ENCODE assay signal across 8 cellular contexts in the genomic region with DNA sequence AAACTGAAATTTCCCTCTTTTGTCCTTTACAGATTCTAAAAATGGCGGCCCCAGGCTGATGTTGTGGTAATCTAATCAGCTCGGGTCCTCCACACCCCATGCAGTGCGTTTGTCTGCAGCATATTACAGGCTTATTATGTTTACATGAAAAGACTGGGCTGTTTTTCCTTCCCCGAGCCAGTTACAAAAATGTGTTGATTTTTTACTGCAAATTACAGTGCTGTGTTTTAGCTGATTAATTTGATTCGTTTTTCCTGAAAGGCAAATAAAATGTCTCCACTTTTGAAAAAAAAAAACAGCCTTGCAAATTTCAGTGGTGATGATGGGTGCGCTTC. TPM values are rescaled to one million over a fixed set of nuclear protein-coding genes. Genes with fewer than 3 reads are reported as not detected.
DNase-seq lines count a peak whose midpoint lies in the region; ATAC-seq, FAIRE-seq and TF ChIP-seq lines count a peak whose summit lies in the region.

No MANE protein-coding gene starts in this region.

- H3K9ac ChIP-seq in OCI-LY3 (ENCODE audit: low read length) (peak overlapping the region; percentile 99), HepG2 (ENCODE audit: insufficient read depth, low read depth, low read length) (peak overlapping the region; percentile 100)

- peaks cover 17% of the 10 kb centered on the region for H3K36me3 ChIP-seq in OCI-LY3 (replicated peaks; ENCODE audit: low read depth, low read length)
- no peaks in the 10 kb centered on the region for H3K36me3 ChIP-seq in bronchial epithelial cell (ENCODE audit: control insufficient read depth, insufficient read depth, low read length)
- no peaks in the 10 kb centered on the region for H3K36me3 ChIP-seq in HepG2 (replicated peaks in 1 of 2; ENCODE audit: control insufficient read depth in 1 of 2, insufficient read depth in 2 of 2, low read length in 2 of 2)
- H3K36me3 ChIP-seq in suprapubic skin = no peaks in the 10 kb centered on the region

- H3K27ac ChIP-seq in OCI-LY3 (ENCODE audit: low read length) (peak overlapping the region; percentile 96), HepG2 (ENCODE audit: extremely low read length, insufficient read depth, low read length) (peak overlapping the region; percentile 100), suprapubic skin (peak overlapping the region; percentile 100)

- ATAC-seq in HepG2 (no peak), HG03108 (IDR thresholded peaks at IDR 0.05; ENCODE audit: unreplicated experiment) (no peak)

- TF ChIP-seq POLR2A in HepG2 (IDR thresholded peaks at IDR 0.05; ENCODE audit: insufficient read depth in 1 of 2, low read depth in 2 of 2, low read length in 2 of 2) = no peak
- no peak for TF ChIP-seq POLR2A in suprapubic skin (IDR thresholded peaks at IDR 0.05)

- POLR2A ChIA-PET in AG04449 (lab: Yijun Ruan, JAX) = interaction anchor here (0.7 to 6.8 kb wide), 4 partner anchors 9 to 43 kb away, joined by 3 to 56 read pairs (median 4); no protein-coding TSS in a partner anchor
- POLR2A ChIA-PET in HepG2 (lab: Yijun Ruan, JAX) = interaction anchor here (0.8 to 3.8 kb wide), 4 partner anchors 9 to 52 kb away, joined by 3 to 50 read pairs (median 12); no protein-coding TSS in a partner anchor

- TF ChIP-seq RAD21 in HepG2 (CRISPR knock-in tag; IDR thresholded peaks at IDR 0.05) = no peak

- FAIRE-seq in bronchial epithelial cell (lab: Jason Lieb, UNC) (no peak), HepG2 (lab: Jason Lieb, UNC) (no peak)

- TF ChIP-seq CTCF in AG04449 (IDR thresholded peaks at IDR 0.05; ENCODE audit: insufficient read depth, low read length, missing control alignments) (no peak), GM12865 (IDR thresholded peaks at IDR 0.05; ENCODE audit: insufficient read depth, low read depth, low read length, missing control alignments) (no peak), OCI-LY3 (IDR thresholded peaks at IDR 0.05; ENCODE audit: low read depth, low read length) (no peak), bronchial epithelial cell (IDR thresholded peaks at IDR 0.05; ENCODE audit: insufficient read depth, low read length, severe bottlenecking) (no peak), HepG2 (CRISPR knock-in tag; IDR thresholded peaks at IDR 0.05) (no peak), suprapubic skin (IDR thresholded peaks at IDR 0.05) (no peak)

- peaks cover 38% of the 10 kb centered on the region for H3K4me1 ChIP-seq in OCI-LY3 (ENCODE audit: low read length)
- H3K4me1 ChIP-seq in HepG2 (ENCODE audit: insufficient read depth, low read length) = peaks cover 25% of the 10 kb centered on the region
- peaks cover 43% of the 10 kb centered on the region for H3K4me1 ChIP-seq in suprapubic skin

- peaks cover 51% of the 10 kb centered on the region for H4K20me1 ChIP-seq in OCI-LY3 (ENCODE audit: insufficient read depth, low read length)
- H4K20me1 ChIP-seq in HepG2 (ENCODE audit: insufficient read depth, low read length) = peaks cover 49% of the 10 kb centered on the region

- H3K79me2 ChIP-seq in OCI-LY3 (ENCODE audit: low read length) (peaks cover 74% of the 10 kb centered on the region), HepG2 (ENCODE audit: insufficient read depth, low read length) (peaks cover 94% of the 10 kb centered on the region)

- no peak for DNase-seq in AG04449 (ENCODE audit: low read depth, low spot score)
- DNase-seq in GM12865 (ENCODE audit: low read depth) = peak; percentile 44
- no peak for DNase-seq in bronchial epithelial cell (ENCODE audit: low read depth)
- DNase-seq in HepG2 (ENCODE audit: low spot score) = no peak
- DNase-seq in suprapubic skin (ENCODE audit: low spot score in 2 of 2) = no peak
- no peak for DNase-seq in GOT3 (lab: John Stamatoyannopoulos, UW)

- 6% methylated on average over 6 of the region's 6 CpGs for WGBS in HepG2 (ENCODE audit: low lambda C conversion rate)
- 2% methylated on average over 6 of the region's 6 CpGs for WGBS in suprapubic skin

- H3K4me3 ChIP-seq in AG04449 (ENCODE audit: low read depth, low read length) (peak overlapping the region; percentile 97), GM12865 (ENCODE audit: low read depth, low read length) (peak overlapping the region; percentile 83), OCI-LY3 (ENCODE audit: low read length) (peak overlapping the region; percentile 95), bronchial epithelial cell (ENCODE audit: low read depth, low read length) (peak overlapping the region; percentile 100), HepG2 (replicated peaks in 1 of 3; ENCODE audit: insufficient read depth in 1 of 3, low read depth in 2 of 3, low read length in 3 of 3) (peak overlapping the region; percentile 98 to 100 (median 99)), suprapubic skin (peak overlapping the region; percentile 89)

- H2AFZ ChIP-seq in OCI-LY3 (ENCODE audit: low read depth, low read length) (no peak overlapping the region), HepG2 (ENCODE audit: low read length) (no peak overlapping the region)

- intact Hi-C loops in HepG2 (cut with micrococcal nuclease; ENCODE audit: unreplicated experiment) = no loop called here

- no peaks in the 10 kb centered on the region for H3K27me3 ChIP-seq in OCI-LY3 (ENCODE audit: low read depth, low read length)
- H3K27me3 ChIP-seq in bronchial epithelial cell (ENCODE audit: control insufficient read depth, insufficient read depth, low read length) = no peaks in the 10 kb centered on the region
- H3K27me3 ChIP-seq in HepG2 (ENCODE audit: control insufficient read depth in 1 of 2, insufficient read depth in 2 of 2, low read length in 2 of 2) = no peaks in the 10 kb centered on the region; a peak in 1 of 5 replicates
- H3K27me3 ChIP-seq in suprapubic skin = no peaks in the 10 kb centered on the region

- BruUV-seq in HepG2 (replicated peaks; lab: Mats Ljungman, UMichigan) = no TSS peak

- H3K9me3 ChIP-seq in OCI-LY3 (ENCODE audit: insufficient read depth, low read length) (no peaks in the 10 kb centered on the region), HepG2 (ENCODE audit: low read length) (no peaks in the 10 kb centered on the region), suprapubic skin (no peaks in the 10 kb centered on the region)

- in situ Hi-C loops in HepG2 (cut with HindIII; ENCODE audit: extremely low pct_ligation_motif_present, low pct_unique_long_range_greater_than_20kb) = no loop called here

- TF ChIP-seq EP300 in HepG2 (IDR thresholded peaks at IDR 0.05; ENCODE audit: low read depth in 2 of 2, low read length in 2 of 2) (no peak), HepG2 (CRISPR knock-in tag; IDR thresholded peaks at IDR 0.05; ENCODE audit: borderline replicate concordance) (no peak), suprapubic skin (IDR thresholded peaks at IDR 0.05) (no peak)

- CTCF ChIA-PET in AG04449 (lab: Yijun Ruan, JAX) (interaction anchor here (1.4 to 3.3 kb wide), 3 partner anchors 10 to 35 kb away, joined by 3 to 19 read pairs (median 7); no protein-coding TSS in a partner anchor), HepG2 (lab: Yijun Ruan, JAX; ENCODE audit: low intra/inter-chr PET ratio, low total read pairs) (no interaction called here)

- H3K4me2 ChIP-seq in OCI-LY3 (ENCODE audit: low read length) (peak overlapping the region; percentile 84), HepG2 (ENCODE audit: low read depth, low read length) (peak overlapping the region; percentile 79)

TF ChIP-seq in HepG2, 621 proteins besides CTCF, POLR2A, EP300 and RAD21 (continues in another document):
- no peak for TF ChIP-seq FOXP1 (IDR thresholded peaks at IDR 0.05)
- no peak for TF ChIP-seq FOXP1 (CRISPR knock-in tag; IDR thresholded peaks at IDR 0.05)
- TF ChIP-seq THAP11 (CRISPR knock-in tag; IDR thresholded peaks at IDR 0.05) = peak; percentile 6; the same call in 1 of the 2 replicates
- TF ChIP-seq ZNF557 (CRISPR knock-in tag; IDR thresholded peaks at IDR 0.05) = 0 out of 2 replicates have a peak, but pooled peaks have one; percentile 6
- TF ChIP-seq YY1 (IDR thresholded peaks at IDR 0.05; ENCODE audit: insufficient read depth, insufficient replicate concordance, low read depth, low read length) = peak; percentile 86

RNA-seq across cellular contexts. Expression of a gene that starts 1.6 kb away (rescaled TPM):
- total RNA-seq in bronchial epithelial cell (73.9 and 79.8 TPM in 2 replicates), HepG2 (2016; rRNA removed; fragmentation: Illumina TruSeq; extraction: Trizol) (24.4 and 31.3 TPM in 2 replicates), suprapubic skin (100 to 1,000 TPM in 2 of 4 donors, 10 to 100 TPM in 2; 93.9 to 208 (median 118) TPM)
- 33.8 and 35.5 TPM in 2 replicates for total RNA-seq in HepG2 (2016; cell fraction: cytosol; rRNA removed; fragmentation: Illumina TruSeq; extraction: Trizol; ENCODE audit: low read depth)
- total RNA-seq in HepG2 (2016; cell fraction: insoluble cytoplasmic fraction; rRNA removed; fragmentation: Illumina TruSeq; extraction: Trizol) = 22.1 and 28.1 TPM in 2 replicates
- total RNA-seq in HepG2 (2016; cell fraction: membrane; rRNA removed; fragmentation: Illumina TruSeq; extraction: Trizol) = 22.4 and 24.0 TPM in 2 replicates
- total RNA-seq in HepG2 (2016; cell fraction: nucleus; rRNA removed; fragmentation: Illumina TruSeq; extraction: Trizol) = 66.2 and 71.2 TPM in 2 replicates
- 6.3 and 7.2 TPM in 2 replicates for polyA plus RNA-seq in HepG2 (2011; rRNA removed)
- polyA plus RNA-seq in HepG2 (2011; cell fraction: cytosol; rRNA removed) = 4.4 and 6.3 TPM in 2 replicates
- polyA plus RNA-seq in HepG2 (2011; cell fraction: nucleus; rRNA removed) = 37.0 and 41.5 TPM in 2 replicates
- 22.0 and 24.0 TPM in 2 replicates for polyA plus RNA-seq in HepG2 (2012)
- polyA plus RNA-seq in HepG2 (2016; cell fraction: cytosol; fragmentation: Illumina TruSeq; extraction: Trizol; ENCODE audit: low read depth) = 0.65 and 0.67 TPM in 2 replicates
- polyA plus RNA-seq in HepG2 (2016; cell fraction: insoluble cytoplasmic fraction; fragmentation: Illumina TruSeq; extraction: Trizol; ENCODE audit: low read depth) = 15.4 and 16.5 TPM in 2 replicates
- 2.3 and 2.8 TPM in 2 replicates for polyA plus RNA-seq in HepG2 (2016; cell fraction: membrane; fragmentation: Illumina TruSeq; extraction: Trizol; ENCODE audit: low read depth)
- polyA plus RNA-seq in HepG2 (2016; cell fraction: nucleus; fragmentation: Illumina TruSeq; extraction: Trizol; ENCODE audit: insufficient read depth, low read depth) = 36.9 and 42.5 TPM in 2 replicates
- 34.9 and 41.2 TPM in 2 replicates for polyA minus RNA-seq in HepG2 (2011; rRNA and poly(A)+ RNA removed; ENCODE audit: low replicate concordance)
- polyA minus RNA-seq in HepG2 (2011; cell fraction: cytosol; rRNA and poly(A)+ RNA removed) = 15.4 and 16.4 TPM in 2 replicates
- 145 and 151 TPM in 2 replicates for polyA minus RNA-seq in HepG2 (2011; cell fraction: nucleus; rRNA and poly(A)+ RNA removed)
